39 cellular contexts compared by ENCODE assay signal in genomic region chr6:140992678-140993077, GRCh38.
"Had no signal": no experiment of that assay in that cellular context is flagged by ENCODE, and none has a peak within 500 bp of the region (broad histone marks: within the 10 kb centered on the region; RNA-seq: fewer than 3 reads in every experiment).

No MANE protein-coding gene starts in this region.

- FAIRE-seq: bronchial epithelial cell, TTC549 had no signal

- H3K4me3 ChIP-seq: ascending aorta, cardiac muscle cell had no signal

- H3K36me3 ChIP-seq: ascending aorta, cardiac muscle cell had no signal

- H3K36me3 Mint-ChIP-seq: activated CD4-positive, alpha-beta memory T cell treated with anti-CD3 and anti-CD28 coated beads for 36 hours; activated naive CD8-positive, alpha-beta T cell; activated naive CD8-positive, alpha-beta T cell treated with anti-CD3 and anti-CD28 coated beads, Interleukin-2, amount 10 ng/mL, durations not matched to agents 7 days and 5 days; brain had no signal

- H3K9me3 Mint-ChIP-seq: activated CD4-positive, alpha-beta T cell treated with anti-CD3 and anti-CD28 coated beads, Interleukin-2, amount 10 ng/mL, durations not matched to agents 24 days and 14 days; activated T-helper 1 cell treated with anti-CD3 and anti-CD28 coated beads, Interleukin-12 subunit alpha, Interleukin-12 subunit beta, Interleukin-2, Interleukin-4 antibody, amounts not matched to agents 30 ng/mL and 10 ng/mL and 1 ng/mL, durations not matched to agents 14 hours and 24 hours and 36 hours; activated T-helper 17 cell treated with anti-CD3 and anti-CD28 coated beads, Interleukin-2, amount 50 U/mL, for 72 hours; central memory CD8-positive, alpha-beta T cell; T-helper 1 cell treated with Interleukin-12 subunit alpha and Interleukin-12 subunit beta and Interleukin-4 antibody, amounts not matched to agents 30 μg/mL and 1 μg/mL, for 36 hours had no signal

- DNase-seq: activated B cell treated with CpG ODN at 0.5 μM for 24 hours; activated CD4-positive, alpha-beta memory T cell treated with anti-CD3 and anti-CD28 coated beads for 36 hours; activated CD4-positive, alpha-beta T cell treated with anti-CD3 and anti-CD28 coated beads for 4 hours; activated CD4-positive, alpha-beta T cell treated with anti-CD3 and anti-CD28 coated beads, Interleukin-2, amount 10 ng/mL, durations not matched to agents 24 days and 14 days; activated CD4-positive, alpha-beta T cell treated with anti-CD3 and anti-CD28 coated beads, Interleukin-2, amount 50 U/mL, for 1 hour; activated CD4-positive, alpha-beta T cell treated with anti-CD3 and anti-CD28 coated beads, Interleukin-2, amount 50 U/mL, for 4 hours; activated CD4-positive, CD25-positive, alpha-beta regulatory T cell treated with anti-CD3 and anti-CD28 coated beads, Interleukin-2, amount 50 U/mL, for 72 hours; activated CD8-positive, alpha-beta memory T cell treated with anti-CD3 and anti-CD28 coated beads, Interleukin-2, amount 50 U/mL, for 4 hours; activated CD8-positive, alpha-beta T cell treated with anti-CD3 and anti-CD28 coated beads for 36 hours; activated effector memory CD4-positive, alpha-beta T cell treated with anti-CD3 and anti-CD28 coated beads, Interleukin-2, amount 50 U/mL, for 16 hours; activated gamma-delta T cell treated with Interleukin-2 at 50 U/mL for 16 hours; activated naive CD4-positive, alpha-beta T cell; activated naive CD4-positive, alpha-beta T cell treated with anti-CD3 and anti-CD28 coated beads for 36 hours; activated naive CD4-positive, alpha-beta T cell treated with anti-CD3 and anti-CD28 coated beads, Interleukin-2, amount 50 U/mL, for 16 hours; activated naive CD8-positive, alpha-beta T cell treated with anti-CD3 and anti-CD28 coated beads, Interleukin-2, amount 10 ng/mL, durations not matched to agents 7 days and 5 days; activated naive CD8-positive, alpha-beta T cell treated with anti-CD3 and anti-CD28 coated beads, Interleukin-2, amount 50 U/mL, for 24 hours; activated T-cell treated with anti-CD3 and anti-CD28 coated beads for 4 hours; activated T-cell treated with anti-CD3 and anti-CD28 coated beads, Interleukin-2, amount 50 U/mL, for 1 hour; activated T-cell treated with anti-CD3 and anti-CD28 coated beads, Interleukin-2, amount 50 U/mL, for 4 hours; activated T-cell treated with anti-CD3 and anti-CD28 coated beads, Interleukin-2, amount 50 U/mL, for 72 hours; amygdala; anterior cingulate cortex; caudate nucleus; cerebellar nuclear complex; T-helper 1 cell; T-helper 2 cell; T-helper 9 cell had no signal

- H3K27ac Mint-ChIP-seq: activated B cell treated with CpG ODN at 0.5 μM for 24 hours; activated CD4-positive, alpha-beta memory T cell treated with anti-CD3 and anti-CD28 coated beads for 36 hours; activated CD4-positive, alpha-beta T cell treated with anti-CD3 and anti-CD28 coated beads, Interleukin-2, amount 10 ng/mL, durations not matched to agents 24 days and 14 days; activated CD8-positive, alpha-beta T cell treated with anti-CD3 and anti-CD28 coated beads for 36 hours; activated naive CD4-positive, alpha-beta T cell treated with anti-CD3 and anti-CD28 coated beads for 36 hours; activated naive CD8-positive, alpha-beta T cell; activated naive CD8-positive, alpha-beta T cell treated with anti-CD3 and anti-CD28 coated beads, Interleukin-2, amount 10 ng/mL, durations not matched to agents 7 days and 5 days; activated naive CD8-positive, alpha-beta T cell treated with anti-CD3 and anti-CD28 coated beads, Interleukin-2, amount 50 U/mL, for 24 hours; activated T-cell treated with anti-CD3 and anti-CD28 coated beads, Interleukin-2, amount 50 U/mL, for 72 hours; activated T-helper 1 cell treated with anti-CD3 and anti-CD28 coated beads, Interleukin-12 subunit alpha, Interleukin-12 subunit beta, Interleukin-2, Interleukin-4 antibody, amounts not matched to agents 30 ng/mL and 10 ng/mL and 1 ng/mL, durations not matched to agents 14 hours and 24 hours and 36 hours; activated T-helper 17 cell treated with anti-CD3 and anti-CD28 coated beads, Interleukin-2, amount 50 U/mL, for 72 hours; brain; T-helper 1 cell treated with Interleukin-12 subunit alpha and Interleukin-12 subunit beta and Interleukin-4 antibody, amounts not matched to agents 30 μg/mL and 1 μg/mL, for 36 hours; T-helper 2 cell treated with Interferon-gamma antibody and Interleukin-4, amounts not matched to agents 5 μg/mL and 100 μg/mL, for 36 hours had no signal

- H3K27ac ChIP-seq: ascending aorta, cardiac muscle cell, VCaP had no signal

- H3K27me3 ChIP-seq: ascending aorta, cardiac muscle cell had no signal

- ATAC-seq: activated CD8-positive, alpha-beta T cell treated with anti-CD3 and anti-CD28 coated beads for 36 hours; activated naive CD8-positive, alpha-beta T cell treated with anti-CD3 and anti-CD28 coated beads, Interleukin-2, amount 50 U/mL, for 24 hours; activated T-cell treated with anti-CD3 and anti-CD28 coated beads, Interleukin-2, amount 50 U/mL, for 4 hours; activated T-cell treated with anti-CD3 and anti-CD28 coated beads, Interleukin-2, amount 50 U/mL, for 72 hours; activated T-helper 17 cell treated with anti-CD3 and anti-CD28 coated beads, Interleukin-2, amount 50 U/mL, for 72 hours had no signal

- H3K9me3 ChIP-seq: ascending aorta had no signal
